Comparison of ENCODE assay signal across 8 cellular contexts in the genomic region with DNA sequence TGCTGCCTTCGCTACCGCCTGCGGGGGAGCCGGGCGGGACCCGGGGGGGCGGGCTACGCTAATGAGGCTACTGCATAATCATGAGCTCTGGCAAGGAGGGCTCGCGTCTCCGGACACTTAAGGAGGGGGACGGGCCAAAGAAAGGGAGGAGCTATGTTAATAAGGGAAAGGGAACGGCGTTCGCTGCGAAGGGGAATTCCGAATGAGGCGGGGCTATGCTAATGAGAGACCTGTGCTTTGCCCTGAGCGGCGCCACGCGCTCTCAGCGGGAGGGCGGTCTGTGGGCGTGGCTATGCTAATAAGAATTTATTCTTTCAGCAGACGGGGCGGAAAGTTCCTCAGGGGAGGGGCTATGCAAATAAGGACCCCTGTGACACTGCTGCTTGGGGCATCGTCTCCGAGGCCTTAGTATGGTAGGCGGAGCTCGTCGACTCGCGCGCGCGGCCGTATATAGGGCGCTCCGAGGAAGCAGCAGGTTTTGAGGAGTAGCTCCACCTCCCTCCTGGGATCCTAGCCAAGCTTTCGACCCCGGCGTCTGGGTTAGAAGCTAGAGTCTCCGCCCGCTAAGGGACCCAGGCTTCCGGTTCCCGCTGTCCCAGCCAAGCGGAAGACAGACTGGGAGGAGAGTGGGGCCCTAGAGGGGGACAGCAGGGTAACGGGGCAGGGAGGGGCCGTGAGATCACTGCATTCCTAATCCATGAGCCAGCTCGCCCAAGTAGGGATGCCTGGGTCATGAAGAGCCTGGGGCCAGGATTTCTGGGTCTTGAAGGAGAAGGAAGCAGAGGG. TPM values are rescaled to one million over a fixed set of nuclear protein-coding genes. Genes with fewer than 3 reads are reported as not detected.
DNase-seq lines count a peak whose midpoint lies in the region; ATAC-seq, FAIRE-seq and TF ChIP-seq lines count a peak whose summit lies in the region.

Gene RRAS, minus strand, starts transcription at position 31 of the 786 bp plus-strand sequence. CDS start 45 bp downstream, outside the sequence.

- H3K79me2 ChIP-seq in Loucy (ENCODE audit: insufficient read depth, low read length): peaks cover 32% of the 10 kb centered on the region

- peak within 1 kb of the TSS; percentile 84 for H3K4me2 ChIP-seq in Loucy (ENCODE audit: low read depth, low read length, poor library complexity, severe bottlenecking)

- peak; percentile 100 for DNase-seq in EL
- peak; percentile 99 for DNase-seq in H54 (ENCODE audit: insufficient read length, low spot score)
- DNase-seq in activated effector memory CD4-positive, alpha-beta T cell treated with anti-CD3 and anti-CD28 coated beads, Interleukin-2, amount 50 U/mL, for 16 hours: peak; percentile 100
- DNase-seq in fibroblast of pulmonary artery (ENCODE audit: low read depth): peak; percentile 100
- peak; percentile 100 for DNase-seq in natural killer cell treated with Interleukin-12 subunit alpha and Interleukin-12 subunit beta and Interleukin-15 and Interleukin-18, amount 100 ng/mL, for 72 hours (ENCODE audit: low spot score)
- DNase-seq in stimulated activated naive CD8-positive, alpha-beta T cell treated with anti-CD3 and anti-CD28 coated beads, Interleukin-15, Interleukin-2, amounts not matched to agents 100 U/mL and 50 U/mL, for 24 hours: peak; percentile 100

- peaks cover 21% of the 10 kb centered on the region for H4K20me1 ChIP-seq in Loucy (ENCODE audit: insufficient read depth, low read length, poor library complexity, severe bottlenecking)

- no peaks in the 10 kb centered on the region for H3K36me3 Mint-ChIP-seq in natural killer cell treated with Interleukin-12 subunit alpha and Interleukin-12 subunit beta and Interleukin-15 and Interleukin-18, amount 100 ng/mL, for 72 hours

- H3K4me1 ChIP-seq in Loucy (ENCODE audit: insufficient read depth, low read length, poor library complexity, severe bottlenecking): peaks cover 32% of the 10 kb centered on the region

- 0 out of 2 replicates have a peak, but pooled peaks cover 3% of the 10 kb centered on the region for H3F3A ChIP-seq in Loucy (ENCODE audit: low read depth)

- FAIRE-seq in H54 (lab: Jason Lieb, UNC): peak; percentile 82

- H3K27me3 Mint-ChIP-seq in natural killer cell treated with Interleukin-12 subunit alpha and Interleukin-12 subunit beta and Interleukin-15 and Interleukin-18, amount 100 ng/mL, for 72 hours: peaks cover 0 to 4% of the 10 kb centered on the region in 2 donors

- H3K4me3 Mint-ChIP-seq in natural killer cell treated with Interleukin-12 subunit alpha and Interleukin-12 subunit beta and Interleukin-15 and Interleukin-18, amount 100 ng/mL, for 72 hours: peak within 1 kb of the TSS; percentile 99

- ATAC-seq in natural killer cell treated with Interleukin-12 subunit alpha and Interleukin-12 subunit beta and Interleukin-15 and Interleukin-18, amount 100 ng/mL, for 72 hours: peak; percentile 85 to 87
- ATAC-seq in stimulated activated naive CD8-positive, alpha-beta T cell treated with anti-CD3 and anti-CD28 coated beads, Interleukin-15, Interleukin-2, amounts not matched to agents 100 U/mL and 50 U/mL, for 24 hours: peak; percentile 80

- TF ChIP-seq POLR2A in H54 (IDR thresholded peaks at IDR 0.05; ENCODE audit: low read depth, low read length) (peak; percentile 53), Raji (IDR thresholded peaks at IDR 0.05; ENCODE audit: insufficient read depth, low read depth, low read length) (peak; percentile 75)

- H3K9me3 ChIP-seq in Loucy (ENCODE audit: insufficient read depth, low read depth, low read length): no peaks in the 10 kb centered on the region

- peak within 1 kb of the TSS; percentile 99 for H3K27ac Mint-ChIP-seq in natural killer cell treated with Interleukin-12 subunit alpha and Interleukin-12 subunit beta and Interleukin-15 and Interleukin-18, amount 100 ng/mL, for 72 hours

- H3K4me1 Mint-ChIP-seq in natural killer cell treated with Interleukin-12 subunit alpha and Interleukin-12 subunit beta and Interleukin-15 and Interleukin-18, amount 100 ng/mL, for 72 hours (ENCODE audit: low read depth in 2 of 2): peaks cover 48 to 57% of the 10 kb centered on the region in 2 donors

- TF ChIP-seq CTCF in Loucy (conservative IDR thresholded peaks at IDR 0.05; ENCODE audit: low read length) (no peak), fibroblast of pulmonary artery (IDR thresholded peaks at IDR 0.05; ENCODE audit: low read length, missing control alignments) (no peak)

- H3K4me3 ChIP-seq in Loucy (ENCODE audit: low read length, poor library complexity, severe bottlenecking): peak within 1 kb of the TSS; percentile 79
- H3K4me3 ChIP-seq in fibroblast of pulmonary artery (replicated peaks; ENCODE audit: low read depth, low read length): peak within 1 kb of the TSS; percentile 87

- no peaks in the 10 kb centered on the region for H3K36me3 ChIP-seq in Loucy (ENCODE audit: insufficient read depth, low read length)

- H3K9me2 ChIP-seq in Loucy (replicated peaks; ENCODE audit: low read depth, low read length): no peaks in the 10 kb centered on the region

- peak within 1 kb of the TSS; percentile 90 for H3K9ac ChIP-seq in Loucy (ENCODE audit: low read depth, low read length, poor library complexity, severe bottlenecking)

- H2AFZ ChIP-seq in Loucy (ENCODE audit: low read length): peak within 1 kb of the TSS; percentile 59; the same call in 1 of the 2 replicates

- H3K9me3 Mint-ChIP-seq in natural killer cell treated with Interleukin-12 subunit alpha and Interleukin-12 subunit beta and Interleukin-15 and Interleukin-18, amount 100 ng/mL, for 72 hours: no peaks in the 10 kb centered on the region

- no peaks in the 10 kb centered on the region for H3K27me3 ChIP-seq in Loucy (ENCODE audit: insufficient read depth, low read length, poor library complexity, severe bottlenecking)

RNA-seq across cellular contexts. Expression of gene RRAS, which starts in this region (rescaled TPM):
- 10 to 100 TPM in 1 of 2 donors, 1 to 10 TPM in 1; 4.1 to 10.4 TPM for total RNA-seq in natural killer cell treated with Interleukin-12 subunit alpha and Interleukin-12 subunit beta and Interleukin-15 and Interleukin-18, amount 100 ng/mL, for 72 hours

Comparison
In these comparisons a context has a peak if more than half of its experiments do, and no peak if none do; other contexts are left out.
1. Peak in every context shown above with its lines: DNase-seq, ATAC-seq and H3K4me3 ChIP-seq.